ENCODE assay signal across 1 cellular context in the genomic region with DNA sequence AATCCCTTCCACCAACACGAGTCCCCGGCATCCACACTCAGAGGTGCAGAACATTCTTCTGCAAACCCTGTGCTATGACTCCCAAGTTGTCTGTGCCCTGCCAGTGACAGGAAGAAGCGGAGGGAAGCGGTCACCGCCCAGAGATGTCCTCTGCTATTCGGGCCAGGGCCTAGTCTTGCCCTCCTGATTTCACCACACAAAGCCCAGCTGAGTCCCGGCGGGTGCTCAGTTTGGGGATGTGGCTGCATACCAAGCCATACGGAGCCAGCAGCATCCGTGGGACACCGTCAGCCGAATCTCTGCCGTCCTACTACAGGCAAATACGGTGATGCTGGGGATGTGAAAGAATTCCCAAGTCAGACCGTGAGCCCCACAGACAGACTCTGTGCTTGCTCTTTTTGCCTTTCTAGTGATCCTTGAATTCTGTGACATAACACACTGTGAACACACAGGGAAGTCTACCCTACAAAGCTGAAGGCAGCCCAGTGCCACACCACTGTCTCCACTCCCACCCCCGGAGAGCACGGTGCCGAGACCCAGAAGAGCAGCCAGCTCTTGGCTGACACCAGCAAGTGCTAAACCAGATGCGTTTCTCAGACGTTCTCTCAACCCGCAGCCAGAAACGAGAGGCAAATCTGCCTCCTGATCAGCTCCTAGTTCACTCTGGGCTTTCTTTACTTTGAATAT.
TF ChIP-seq lines count a peak whose summit lies in the region.

No MANE protein-coding gene starts in this region.

TF ChIP-seq in WTC11, 78 proteins besides CTCF, POLR2A, EP300 and RAD21:
- TF ChIP-seq, protein P1, sequence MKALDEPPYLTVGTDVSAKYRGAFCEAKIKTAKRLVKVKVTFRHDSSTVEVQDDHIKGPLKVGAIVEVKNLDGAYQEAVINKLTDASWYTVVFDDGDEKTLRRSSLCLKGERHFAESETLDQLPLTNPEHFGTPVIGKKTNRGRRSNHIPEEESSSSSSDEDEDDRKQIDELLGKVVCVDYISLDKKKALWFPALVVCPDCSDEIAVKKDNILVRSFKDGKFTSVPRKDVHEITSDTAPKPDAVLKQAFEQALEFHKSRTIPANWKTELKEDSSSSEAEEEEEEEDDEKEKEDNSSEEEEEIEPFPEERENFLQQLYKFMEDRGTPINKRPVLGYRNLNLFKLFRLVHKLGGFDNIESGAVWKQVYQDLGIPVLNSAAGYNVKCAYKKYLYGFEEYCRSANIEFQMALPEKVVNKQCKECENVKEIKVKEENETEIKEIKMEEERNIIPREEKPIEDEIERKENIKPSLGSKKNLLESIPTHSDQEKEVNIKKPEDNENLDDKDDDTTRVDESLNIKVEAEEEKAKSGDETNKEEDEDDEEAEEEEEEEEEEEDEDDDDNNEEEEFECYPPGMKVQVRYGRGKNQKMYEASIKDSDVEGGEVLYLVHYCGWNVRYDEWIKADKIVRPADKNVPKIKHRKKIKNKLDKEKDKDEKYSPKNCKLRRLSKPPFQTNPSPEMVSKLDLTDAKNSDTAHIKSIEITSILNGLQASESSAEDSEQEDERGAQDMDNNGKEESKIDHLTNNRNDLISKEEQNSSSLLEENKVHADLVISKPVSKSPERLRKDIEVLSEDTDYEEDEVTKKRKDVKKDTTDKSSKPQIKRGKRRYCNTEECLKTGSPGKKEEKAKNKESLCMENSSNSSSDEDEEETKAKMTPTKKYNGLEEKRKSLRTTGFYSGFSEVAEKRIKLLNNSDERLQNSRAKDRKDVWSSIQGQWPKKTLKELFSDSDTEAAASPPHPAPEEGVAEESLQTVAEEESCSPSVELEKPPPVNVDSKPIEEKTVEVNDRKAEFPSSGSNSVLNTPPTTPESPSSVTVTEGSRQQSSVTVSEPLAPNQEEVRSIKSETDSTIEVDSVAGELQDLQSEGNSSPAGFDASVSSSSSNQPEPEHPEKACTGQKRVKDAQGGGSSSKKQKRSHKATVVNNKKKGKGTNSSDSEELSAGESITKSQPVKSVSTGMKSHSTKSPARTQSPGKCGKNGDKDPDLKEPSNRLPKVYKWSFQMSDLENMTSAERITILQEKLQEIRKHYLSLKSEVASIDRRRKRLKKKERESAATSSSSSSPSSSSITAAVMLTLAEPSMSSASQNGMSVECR (CRISPR knock-in tag; IDR thresholded peaks at IDR 0.05; ENCODE audit: borderline replicate concordance), result no peak
- TF ChIP-seq ZNF423 (CRISPR knock-in tag; IDR thresholded peaks at IDR 0.05), result no peak
